Comparison of ENCODE assay signal across 18 cellular contexts in the genomic region with DNA sequence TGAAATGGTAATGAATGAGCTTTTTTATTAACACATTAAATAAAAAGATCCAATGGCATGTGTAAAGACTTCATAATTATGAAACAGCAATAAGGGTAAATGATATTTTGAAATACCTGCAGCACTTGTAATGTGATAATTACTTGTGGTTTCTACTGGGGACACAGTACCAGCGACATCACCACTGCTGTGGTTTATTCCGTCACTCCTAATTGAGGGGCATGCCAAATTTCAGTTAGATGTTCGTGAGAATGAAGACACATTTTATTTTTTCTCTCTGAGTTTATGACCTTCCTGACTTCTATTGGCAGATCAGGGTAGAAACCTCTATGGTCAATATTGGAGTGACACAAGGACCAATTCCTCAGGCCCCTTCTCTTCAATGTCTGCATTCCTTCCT.
"Had no signal": no experiment of that assay in that cellular context is flagged by ENCODE, and none has a peak within 500 bp of the region (broad histone marks: within the 10 kb centered on the region; RNA-seq: fewer than 3 reads in every experiment).

No MANE protein-coding gene starts in this region.

- ATAC-seq: activated CD4-positive, alpha-beta T cell treated with anti-CD3 and anti-CD28 coated beads for 36 hours; esophagus mucosa; gastroesophageal sphincter; heart left ventricle; left lung had no signal

- H3K36me3 ChIP-seq: gastroesophageal sphincter, heart left ventricle, left lung, tibial nerve had no signal

- H3K27ac Mint-ChIP-seq: activated CD4-positive, alpha-beta memory T cell treated with anti-CD3 and anti-CD28 coated beads for 36 hours; activated CD4-positive, alpha-beta T cell treated with anti-CD3 and anti-CD28 coated beads for 36 hours; activated naive CD8-positive, alpha-beta T cell; activated T-helper 1 cell treated with anti-CD3 and anti-CD28 coated beads, Interleukin-12 subunit alpha, Interleukin-12 subunit beta, Interleukin-2, Interleukin-4 antibody, amounts not matched to agents 30 ng/mL and 10 ng/mL and 1 ng/mL, durations not matched to agents 14 hours and 24 hours and 36 hours; stimulated activated naive CD8-positive, alpha-beta T cell treated with anti-CD3 and anti-CD28 coated beads, Interleukin-15, Interleukin-2, amounts not matched to agents 100 ng/mL and 50 ng/mL, for 24 hours had no signal

- H3K36me3 Mint-ChIP-seq: activated CD4-positive, alpha-beta memory T cell treated with anti-CD3 and anti-CD28 coated beads for 36 hours had no signal

- H3K27me3 ChIP-seq: tibial nerve had no signal

- H3K27ac ChIP-seq: gastroesophageal sphincter, heart left ventricle, left lung, tibial nerve had no signal

- H3K4me1 ChIP-seq: gastroesophageal sphincter, heart left ventricle, left lung, tibial nerve had no signal

- H3K4me3 ChIP-seq: gastroesophageal sphincter, heart left ventricle, left lung, tibial nerve had no signal

- DNase-seq: activated CD4-positive, alpha-beta memory T cell treated with anti-CD3 and anti-CD28 coated beads for 36 hours; activated CD4-positive, alpha-beta T cell treated with anti-CD3 and anti-CD28 coated beads for 36 hours; activated gamma-delta T cell treated with Interleukin-2 at 50 U/mL for 16 hours; activated T-cell treated with anti-CD3 and anti-CD28 coated beads for 4 hours; cerebellar nuclear complex; cortex of kidney; heart left ventricle; left lung; mammary epithelial cell; stimulated activated CD4-positive, alpha-beta T cell treated with anti-CD3 and anti-CD28 coated beads, Interleukin-12 subunit alpha, Interleukin-12 subunit beta, amount 100 ng/mL, for 4 hours; stimulated activated CD4-positive, alpha-beta T cell treated with anti-CD3 and anti-CD28 coated beads, Interleukin-1b, Interleukin-23, amount 100 ng/mL, for 48 hours had no signal

- H3K4me3 Mint-ChIP-seq: activated CD4-positive, alpha-beta memory T cell treated with anti-CD3 and anti-CD28 coated beads for 36 hours; activated CD4-positive, alpha-beta T cell treated with anti-CD3 and anti-CD28 coated beads for 36 hours; activated naive CD8-positive, alpha-beta T cell; activated T-helper 1 cell treated with anti-CD3 and anti-CD28 coated beads, Interleukin-12 subunit alpha, Interleukin-12 subunit beta, Interleukin-2, Interleukin-4 antibody, amounts not matched to agents 30 ng/mL and 10 ng/mL and 1 ng/mL, durations not matched to agents 14 hours and 24 hours and 36 hours; neural crest cell; stimulated activated naive CD8-positive, alpha-beta T cell treated with anti-CD3 and anti-CD28 coated beads, Interleukin-15, Interleukin-2, amounts not matched to agents 100 ng/mL and 50 ng/mL, for 24 hours had no signal
